21 cellular contexts compared by ENCODE assay signal in genomic region chr12:112466835-112467234, GRCh38. TPM values are rescaled to one million over a fixed set of nuclear protein-coding genes. Genes with fewer than 3 reads are reported as not detected.
DNase-seq lines count a peak whose midpoint lies in the region; ATAC-seq and TF ChIP-seq lines count a peak whose summit lies in the region.
"Had no signal": no experiment of that assay in that cellular context is flagged by ENCODE, and none has a peak within 500 bp of the region (broad histone marks: within the 10 kb centered on the region; RNA-seq: fewer than 3 reads in every experiment).

No MANE protein-coding gene starts in this region.

- H3K9me3 ChIP-seq in heart right ventricle: no peaks in the 10 kb centered on the region
- H3K9me3 ChIP-seq in neural progenitor cell (ENCODE audit: low read depth): no peaks in the 10 kb centered on the region

- H3K4me3 ChIP-seq in heart right ventricle (no peak overlapping the region), neural progenitor cell (no peak overlapping the region), coronary artery (no peak overlapping the region)
- H3K4me3 ChIP-seq: GM12878, GM23248, PC-9 had no signal

- H3K9ac ChIP-seq in neural progenitor cell: no peak overlapping the region
- H3K9ac ChIP-seq: GM23248 had no signal

- WGBS in heart right ventricle, 2 donors: 84 to 91% methylated on average over 3 of the region's 3 CpGs

- H3F3A ChIP-seq in neural progenitor cell (ENCODE audit: low read depth): no peaks in the 10 kb centered on the region

- H3K4me1 ChIP-seq in heart right ventricle (peaks cover 0 to 27% (median 0%) of the 10 kb centered on the region in 9 donors), neural progenitor cell (no peaks in the 10 kb centered on the region)

- H3K27ac Mint-ChIP-seq in stimulated activated naive CD8-positive, alpha-beta T cell treated with anti-CD3 and anti-CD28 coated beads, Interleukin-15, amount 100 ng/mL, for 72 hours: peak overlapping the region; percentile 74 to 85
- H3K27ac Mint-ChIP-seq in neural progenitor cell (peak overlapping the region; percentile 83), Calu3 (ENCODE audit: unreplicated experiment) (no peak overlapping the region), CD14-positive monocyte (peak overlapping the region in 1 of 7 donors; percentile 6)
- H3K27ac Mint-ChIP-seq: CD4-positive, alpha-beta T cell had no signal

- no TSS peak for BruUV-seq in Calu3 (replicated peaks; lab: Mats Ljungman, UMichigan)

- ATAC-seq in stimulated activated naive CD8-positive, alpha-beta T cell treated with anti-CD3 and anti-CD28 coated beads, Interleukin-15, amount 100 ng/mL, for 72 hours: no peak
- no peak for ATAC-seq in stimulated activated naive CD8-positive, alpha-beta T cell treated with anti-CD3 and anti-CD28 coated beads, Interleukin-15, Interleukin-2, amounts not matched to agents 100 U/mL and 50 U/mL, for 24 hours
- peak in 5 of 8 donors; percentile 16 to 73 (median 63) for ATAC-seq in heart right ventricle
- ATAC-seq: GM12878 had no signal

- peaks cover 0 to 60% (median 3%) of the 10 kb centered on the region in 9 donors for H3K36me3 ChIP-seq in heart right ventricle
- H3K36me3 ChIP-seq in neural progenitor cell: no peaks in the 10 kb centered on the region

- H3K27me3 ChIP-seq in heart right ventricle (no peaks in the 10 kb centered on the region), neural progenitor cell (no peaks in the 10 kb centered on the region)

- no peak overlapping the region for H2AFZ ChIP-seq in neural progenitor cell (replicated peaks)
- H2AFZ ChIP-seq: GM23248, PC-9 had no signal

- TF ChIP-seq CTCF in heart right ventricle (IDR thresholded peaks at IDR 0.05) (no peak), neural progenitor cell (IDR thresholded peaks at IDR 0.05) (no peak), Calu3 (IDR thresholded peaks at IDR 0.05; ENCODE audit: unreplicated experiment) (no peak), coronary artery (IDR thresholded peaks at IDR 0.05) (no peak), CD14-positive monocyte (IDR thresholded peaks at IDR 0.05) (no peak)

- intact Hi-C loops in heart right ventricle (cut with DNase I): no loop called here
- intact Hi-C loops in Calu3 (cut with micrococcal nuclease; ENCODE audit: unreplicated experiment): no loop called here
- intact Hi-C loops in CD14-positive monocyte (cut with micrococcal nuclease): no loop called here

- no peak overlapping the region for H3K4me2 ChIP-seq in neural progenitor cell
- H3K4me2 ChIP-seq: PC-9 had no signal

- H3K79me2 ChIP-seq in neural progenitor cell (ENCODE audit: low read depth): no peaks in the 10 kb centered on the region

- no peak overlapping the region for H3K4me3 Mint-ChIP-seq in stimulated activated naive CD8-positive, alpha-beta T cell treated with anti-CD3 and anti-CD28 coated beads, Interleukin-15, amount 100 ng/mL, for 72 hours
- H3K4me3 Mint-ChIP-seq in neural progenitor cell (no peak overlapping the region), Calu3 (ENCODE audit: low read depth, unreplicated experiment) (no peak overlapping the region), CD14-positive monocyte (no peak overlapping the region)
- H3K4me3 Mint-ChIP-seq: CD4-positive, alpha-beta T cell had no signal

- peaks cover 8% of the 10 kb centered on the region for H3K36me3 Mint-ChIP-seq in neural progenitor cell
- no peaks in the 10 kb centered on the region for H3K36me3 Mint-ChIP-seq in Calu3 (ENCODE audit: insufficient read depth, unreplicated experiment)
- peaks cover 41 to 60% of the 10 kb centered on the region in 2 donors for H3K36me3 Mint-ChIP-seq in CD14-positive monocyte

- peaks cover 6% of the 10 kb centered on the region for H4K20me1 ChIP-seq in neural progenitor cell (ENCODE audit: low read depth)

- no peak for DNase-seq in stimulated activated naive CD8-positive, alpha-beta T cell treated with anti-CD3 and anti-CD28 coated beads, Interleukin-15, amount 100 ng/mL, for 72 hours
- no peak for DNase-seq in stimulated activated naive CD8-positive, alpha-beta T cell treated with anti-CD3 and anti-CD28 coated beads, Interleukin-15, Interleukin-2, amounts not matched to agents 100 U/mL and 50 U/mL, for 24 hours
- no peak for DNase-seq in heart right ventricle
- no peak for DNase-seq in neural progenitor cell (ENCODE audit: low spot score)
- no peak for DNase-seq in Calu3
- DNase-seq in coronary artery (ENCODE audit: low spot score): no peak
- DNase-seq in CD14-positive monocyte (ENCODE audit: low spot score): no peak
- DNase-seq: CD4-positive, alpha-beta T cell; COR-L47; DND-41; GM23248; HCEC 1CT; KG1; NCI-H1092 treated with DMSO at 0.1 percent for 48 hours; NCI-H146; NCI-H2227 treated with DMSO at 0.1 percent for 48 hours; NCI-H748 treated with DMSO at 0.1 percent for 48 hours; PC-9; RPMI8226; SIG-M5 had no signal

- CTCF ChIA-PET in Calu3 (lab: Charles Lee): no interaction called here

- no peaks in the 10 kb centered on the region for H3K9me3 Mint-ChIP-seq in stimulated activated naive CD8-positive, alpha-beta T cell treated with anti-CD3 and anti-CD28 coated beads, Interleukin-15, amount 100 ng/mL, for 72 hours
- H3K9me3 Mint-ChIP-seq in neural progenitor cell: no peaks in the 10 kb centered on the region
- no peaks in the 10 kb centered on the region for H3K9me3 Mint-ChIP-seq in Calu3 (ENCODE audit: low read depth, unreplicated experiment)
- no peaks in the 10 kb centered on the region for H3K9me3 Mint-ChIP-seq in CD14-positive monocyte
- H3K9me3 Mint-ChIP-seq: CD4-positive, alpha-beta T cell had no signal

- H3K27me3 Mint-ChIP-seq in stimulated activated naive CD8-positive, alpha-beta T cell treated with anti-CD3 and anti-CD28 coated beads, Interleukin-15, amount 100 ng/mL, for 72 hours: no peaks in the 10 kb centered on the region
- H3K27me3 Mint-ChIP-seq in neural progenitor cell (ENCODE audit: insufficient read depth, low read depth) (peaks cover 7% of the 10 kb centered on the region), Calu3 (ENCODE audit: unreplicated experiment) (no peaks in the 10 kb centered on the region), CD14-positive monocyte (ENCODE audit: low read depth in 3 of 3) (peaks cover 0 to 1% (median 1%) of the 10 kb centered on the region in 3 donors)
- H3K27me3 Mint-ChIP-seq: CD4-positive, alpha-beta T cell had no signal

- H3K4me1 Mint-ChIP-seq in stimulated activated naive CD8-positive, alpha-beta T cell treated with anti-CD3 and anti-CD28 coated beads, Interleukin-15, amount 100 ng/mL, for 72 hours: peaks cover 6% of the 10 kb centered on the region
- H3K4me1 Mint-ChIP-seq in neural progenitor cell (no peaks in the 10 kb centered on the region), Calu3 (ENCODE audit: low read depth, unreplicated experiment) (peaks cover 13% of the 10 kb centered on the region), CD14-positive monocyte (no peaks in the 10 kb centered on the region)

- H3K27ac ChIP-seq in heart right ventricle (peak overlapping the region in 3 of 10 donors; percentile 25 to 45 (median 28)), neural progenitor cell (no peak overlapping the region), coronary artery (no peak overlapping the region)
- H3K27ac ChIP-seq: GM23248, PC-9 had no signal

RNA-seq across cellular contexts. Expression of gene PTPN11, which starts 48.1 kb away (rescaled TPM):
- total RNA-seq in heart right ventricle: 100 to 1,000 TPM; 109 to 222 (median 159) TPM
- 10 to 100 TPM; 22.4 to 26.6 TPM for polyA plus RNA-seq in heart right ventricle
- total RNA-seq in neural progenitor cell (ENCODE audit: low replicate concordance): 67.5 and 85.2 TPM in 2 replicates
- total RNA-seq in Calu3 (2022): 156 and 174 TPM in 2 replicates
- 10 to 100 TPM; 28.8 to 41.9 TPM for polyA plus RNA-seq in CD14-positive monocyte

RNA-seq across cellular contexts. Expression of gene RPL6, which starts 57.4 kb away (rescaled TPM):
- 100 to 1,000 TPM; 564 to 722 (median 607) TPM for total RNA-seq in heart right ventricle
- 1,000 to 10,000 TPM in 1 of 2 donors, 100 to 1,000 TPM in 1; 994 to 1,749 TPM for polyA plus RNA-seq in heart right ventricle
- 3,234 and 3,685 TPM in 2 replicates for total RNA-seq in neural progenitor cell (ENCODE audit: low replicate concordance)
- 1,147 and 1,267 TPM in 2 replicates for total RNA-seq in Calu3 (2022)
- polyA plus RNA-seq in CD14-positive monocyte: 100 to 1,000 TPM; 201 to 259 TPM

Comparison
In these comparisons a context has a peak if more than half of its experiments do, and no peak if none do; other contexts are left out.
1. ATAC-seq: peak in heart right ventricle (5 of 8); none in stimulated activated naive CD8-positive, alpha-beta T cell treated with anti-CD3 and anti-CD28 coated beads, Interleukin-15, amount 100 ng/mL, for 72 hours (single experiment) and stimulated activated naive CD8-positive, alpha-beta T cell treated with anti-CD3 and anti-CD28 coated beads, Interleukin-15, Interleukin-2, amounts not matched to agents 100 U/mL and 50 U/mL, for 24 hours (single experiment).